19 cellular contexts compared by ENCODE assay signal in genomic region chr22:38248280-38248679, GRCh38. TPM values are rescaled to one million over a fixed set of nuclear protein-coding genes. Genes with fewer than 3 reads are reported as not detected.
A peak's percentile ranks its signal among the peaks of the same experiment; 100 is the strongest.
DNase-seq lines count a peak whose midpoint lies in the region; ATAC-seq, FAIRE-seq and TF ChIP-seq lines count a peak whose summit lies in the region.
"Had no signal": no experiment of that assay in that cellular context is flagged by ENCODE, and none has a peak within 500 bp of the region (broad histone marks: within the 10 kb centered on the region; RNA-seq: fewer than 3 reads in every experiment).

No MANE protein-coding gene starts in this region.

- H3K4me1 Mint-ChIP-seq in Calu3 (ENCODE audit: low read depth, unreplicated experiment), result peaks cover 7% of the 10 kb centered on the region
- H3K4me1 Mint-ChIP-seq in activated T-helper 17 cell treated with anti-CD3 and anti-CD28 coated beads, Interleukin-2, amount 50 U/mL, for 72 hours, result peaks cover 11% of the 10 kb centered on the region
- H3K4me1 Mint-ChIP-seq in stimulated activated effector memory CD8-positive, alpha-beta T cell treated with anti-CD3 and anti-CD28 coated beads, Interleukin-12 subunit alpha, Interleukin-12 subunit beta, amount 100 ng/mL, for 72 hours, result peaks cover 26% of the 10 kb centered on the region

- H3K4me3 ChIP-seq in coronary artery, result no peak overlapping the region

- H3K9me3 Mint-ChIP-seq in Calu3 (ENCODE audit: low read depth, unreplicated experiment), result no peaks in the 10 kb centered on the region
- H3K9me3 Mint-ChIP-seq in activated T-helper 17 cell treated with anti-CD3 and anti-CD28 coated beads, Interleukin-2, amount 50 U/mL, for 72 hours, result no peaks in the 10 kb centered on the region
- no peaks in the 10 kb centered on the region for H3K9me3 Mint-ChIP-seq in stimulated activated effector memory CD8-positive, alpha-beta T cell treated with anti-CD3 and anti-CD28 coated beads, Interleukin-12 subunit alpha, Interleukin-12 subunit beta, amount 100 ng/mL, for 72 hours

- peak overlapping the region; percentile 5 for H3K27ac Mint-ChIP-seq in Calu3 (ENCODE audit: unreplicated experiment)
- peak overlapping the region; percentile 25 for H3K27ac Mint-ChIP-seq in activated T-helper 17 cell treated with anti-CD3 and anti-CD28 coated beads, Interleukin-2, amount 50 U/mL, for 72 hours
- peak overlapping the region; percentile 24 for H3K27ac Mint-ChIP-seq in stimulated activated effector memory CD8-positive, alpha-beta T cell treated with anti-CD3 and anti-CD28 coated beads, Interleukin-12 subunit alpha, Interleukin-12 subunit beta, amount 100 ng/mL, for 72 hours

- intact Hi-C loops in Calu3 (cut with micrococcal nuclease; ENCODE audit: unreplicated experiment), result no loop called here

- peak overlapping the region; percentile 92 to 95 for H3K27ac ChIP-seq in coronary artery

- TF ChIP-seq CTCF in Calu3 (IDR thresholded peaks at IDR 0.05; ENCODE audit: unreplicated experiment) (no peak), coronary artery (IDR thresholded peaks at IDR 0.05) (no peak), D721Med (IDR thresholded peaks at IDR 0.05; ENCODE audit: insufficient read depth, missing control alignments) (no peak)

- no peak overlapping the region for H3K4me3 Mint-ChIP-seq in Calu3 (ENCODE audit: low read depth, unreplicated experiment)
- H3K4me3 Mint-ChIP-seq in activated T-helper 17 cell treated with anti-CD3 and anti-CD28 coated beads, Interleukin-2, amount 50 U/mL, for 72 hours, result no peak overlapping the region
- H3K4me3 Mint-ChIP-seq in stimulated activated effector memory CD8-positive, alpha-beta T cell treated with anti-CD3 and anti-CD28 coated beads, Interleukin-12 subunit alpha, Interleukin-12 subunit beta, amount 100 ng/mL, for 72 hours, result no peak overlapping the region
- H3K4me3 Mint-ChIP-seq: CD14-positive monocyte had no signal

- FAIRE-seq in D721Med (lab: Jason Lieb, UNC), result no peak
- FAIRE-seq: H1 had no signal

- no TSS peak for BruUV-seq in Calu3 (replicated peaks; lab: Mats Ljungman, UMichigan)

- ATAC-seq in activated T-helper 17 cell treated with anti-CD3 and anti-CD28 coated beads, Interleukin-2, amount 50 U/mL, for 72 hours (replicated peaks), result no peak
- ATAC-seq in stimulated activated effector memory CD8-positive, alpha-beta T cell treated with anti-CD3 and anti-CD28 coated beads, Interleukin-12 subunit alpha, Interleukin-12 subunit beta, amount 100 ng/mL, for 72 hours, result no peak
- no peak for ATAC-seq in HG02970 (IDR thresholded peaks at IDR 0.05; ENCODE audit: low FRiP score, unreplicated experiment)

- H3K36me3 Mint-ChIP-seq in Calu3 (ENCODE audit: insufficient read depth, unreplicated experiment), result peaks cover 29% of the 10 kb centered on the region
- peaks cover 20% of the 10 kb centered on the region for H3K36me3 Mint-ChIP-seq in activated T-helper 17 cell treated with anti-CD3 and anti-CD28 coated beads, Interleukin-2, amount 50 U/mL, for 72 hours (ENCODE audit: low read depth)
- H3K36me3 Mint-ChIP-seq in stimulated activated effector memory CD8-positive, alpha-beta T cell treated with anti-CD3 and anti-CD28 coated beads, Interleukin-12 subunit alpha, Interleukin-12 subunit beta, amount 100 ng/mL, for 72 hours, result peaks cover 29% of the 10 kb centered on the region

- DNase-seq in Calu3 (no peak), coronary artery (ENCODE audit: low spot score) (no peak), NCI-H526 treated with DMSO at 0.1 percent for 48 hours (lab: John Stamatoyannopoulos, UW) (no peak), D721Med (ENCODE audit: insufficient read length, low spot score) (no peak), hepatic stellate cell (ENCODE audit: low spot score) (no peak)
- DNase-seq in stimulated activated effector memory CD8-positive, alpha-beta T cell treated with anti-CD3 and anti-CD28 coated beads, Interleukin-12 subunit alpha, Interleukin-12 subunit beta, amount 100 ng/mL, for 72 hours (ENCODE audit: low spot score in 2 of 2), result no peak
- DNase-seq: COR-L47; EL; NCI-H1105; NCI-H1694; NCI-H2107; NCI-H2227 treated with DMSO at 0.1 percent for 48 hours; NCI-H526; NK-92 treated with Interleukin-12 subunit alpha and Interleukin-12 subunit beta, amount 100 ng/mL, for 24 hours; SIG-M5 had no signal

- H3K27me3 Mint-ChIP-seq in Calu3 (ENCODE audit: unreplicated experiment), result no peaks in the 10 kb centered on the region
- no peaks in the 10 kb centered on the region for H3K27me3 Mint-ChIP-seq in activated T-helper 17 cell treated with anti-CD3 and anti-CD28 coated beads, Interleukin-2, amount 50 U/mL, for 72 hours

- CTCF ChIA-PET in Calu3 (lab: Charles Lee), result no interaction called here

RNA-seq across cellular contexts. Expression of gene TMEM184B, which starts 24.5 kb away (rescaled TPM):
- total RNA-seq in Calu3 (2022), result 113 and 114 TPM in 2 replicates
- total RNA-seq in activated T-helper 17 cell treated with anti-CD3 and anti-CD28 coated beads, Interleukin-2, amount 50 U/mL, for 72 hours, result 10 to 100 TPM; 31.5 to 36.5 TPM

RNA-seq across cellular contexts. Expression of gene MAFF, which starts 46.5 kb away (rescaled TPM):
- 62.4 and 64.8 TPM in 2 replicates for total RNA-seq in Calu3 (2022)
- 10 to 100 TPM; 15.7 to 58.8 TPM for total RNA-seq in activated T-helper 17 cell treated with anti-CD3 and anti-CD28 coated beads, Interleukin-2, amount 50 U/mL, for 72 hours
